In genomic region chr1:72178266-72178665, GRCh38 we compare ENCODE assay signal across 25 cellular contexts.
DNase-seq lines count a peak whose midpoint lies in the region; ATAC-seq, FAIRE-seq and TF ChIP-seq lines count a peak whose summit lies in the region.
"Had no signal": no experiment of that assay in that cellular context is flagged by ENCODE, and none has a peak within 500 bp of the region (broad histone marks: within the 10 kb centered on the region; RNA-seq: fewer than 3 reads in every experiment).

No MANE protein-coding gene starts in this region.

- peaks cover 3% of the 10 kb centered on the region for H3K9me3 ChIP-seq in A673 (ENCODE audit: low read depth, low read length, poor library complexity, severe bottlenecking)
- no peaks in the 10 kb centered on the region for H3K9me3 ChIP-seq in ascending aorta
- H3K9me3 ChIP-seq: A549, sigmoid colon had no signal

- H3K27me3 ChIP-seq in A673 (replicated peaks; ENCODE audit: insufficient read depth, low read depth, low read length, poor library complexity), result no peaks in the 10 kb centered on the region
- no peaks in the 10 kb centered on the region for H3K27me3 ChIP-seq in ascending aorta
- H3K27me3 ChIP-seq: sigmoid colon had no signal

- peaks cover under 1% of the 10 kb centered on the region for H3K4me1 ChIP-seq in A673 (ENCODE audit: insufficient read depth, low read length, poor library complexity, severe bottlenecking)
- H3K4me1 ChIP-seq in ascending aorta, result peaks cover 0 to 6% of the 10 kb centered on the region in 2 donors
- H3K4me1 ChIP-seq: A549 had no signal

- in situ Hi-C loops in astrocyte of the spinal cord (cut with HindIII; ENCODE audit: low sequenced_read_pairs), result no loop called here

- FAIRE-seq in H54 (lab: Jason Lieb, UNC), result peak; percentile 82
- FAIRE-seq: A549, GM19239, keratinocyte had no signal

- no peaks in the 10 kb centered on the region for H3K36me3 ChIP-seq in A673 (ENCODE audit: insufficient read depth, low read length, poor library complexity, severe bottlenecking)
- no peaks in the 10 kb centered on the region for H3K36me3 ChIP-seq in ascending aorta
- H3K36me3 ChIP-seq: sigmoid colon had no signal

- intact Hi-C loops in A673 (cut with micrococcal nuclease; ENCODE audit: unreplicated experiment) (no loop called here), ascending aorta (cut with DNase I) (no loop called here)

- BruUV-seq in A673 (replicated peaks; lab: Mats Ljungman, UMichigan), result no TSS peak

- CTCF ChIA-PET in A673 (lab: Charles Lee), result no interaction called here

- H3K4me3 ChIP-seq in A673 (ENCODE audit: low read depth, low read length, poor library complexity, severe bottlenecking) (no peak overlapping the region), astrocyte of the spinal cord (ENCODE audit: low read depth, low read length) (no peak overlapping the region), ascending aorta (no peak overlapping the region)
- H3K4me3 ChIP-seq: A549, PC-9, sigmoid colon, SK-N-MC had no signal

- TF ChIP-seq CTCF in A673 (conservative IDR thresholded peaks at IDR 0.05; ENCODE audit: low read depth, low read length) (no peak), astrocyte of the spinal cord (IDR thresholded peaks at IDR 0.05; ENCODE audit: low read depth, low read length) (no peak), ascending aorta (IDR thresholded peaks at IDR 0.05) (no peak)

- ATAC-seq in HG03108 (IDR thresholded peaks at IDR 0.05; ENCODE audit: unreplicated experiment), result no peak
- ATAC-seq: A549; activated naive CD4-positive, alpha-beta T cell treated with anti-CD3 and anti-CD28 coated beads, Interleukin-2, amount 50 U/mL, for 72 hours; esophagus mucosa; stimulated activated naive CD8-positive, alpha-beta T cell treated with anti-CD3 and anti-CD28 coated beads, Interleukin-15, amount 100 ng/mL, for 72 hours had no signal

- POLR2A ChIA-PET in A673 (lab: Charles Lee; ENCODE audit: low non-redundant PET), result interaction anchor here (0.7 kb wide), 1 partner anchor 20 kb away, joined by 3 read pairs; no protein-coding TSS in a partner anchor

- H3K27ac ChIP-seq in A673 (ENCODE audit: low read depth, low read length, poor library complexity, severe bottlenecking) (no peak overlapping the region), ascending aorta (no peak overlapping the region)
- H3K27ac ChIP-seq: A549, PC-9, SK-N-MC had no signal

- DNase-seq in A673 (ENCODE audit: low spot score) (peak; percentile 17), H54 (ENCODE audit: insufficient read length, low spot score) (no peak), astrocyte of the spinal cord (ENCODE audit: low read depth, low spot score) (peak; percentile 34), kidney glomerular epithelial cell (lab: John Stamatoyannopoulos, UW) (peak; percentile 43), occipital lobe (lab: John Stamatoyannopoulos, UW) (no peak), ascending aorta (ENCODE audit: low spot score in 2 of 2) (no peak), foreskin melanocyte (no peak)
- DNase-seq: activated T-cell treated with anti-CD3 and anti-CD28 coated beads, Interleukin-2, amount 50 U/mL, for 48 hours; CD4-positive, alpha-beta memory T cell; EL; H7; NCI-H1105; NCI-H2171; NCI-H82; nucleus accumbens; PC-9; sigmoid colon; stimulated activated naive CD8-positive, alpha-beta T cell treated with anti-CD3 and anti-CD28 coated beads, Interleukin-15, amount 100 ng/mL, for 72 hours had no signal

- TF ChIP-seq POLR2A in H54 (IDR thresholded peaks at IDR 0.05; ENCODE audit: low read depth, low read length), result no peak

Comparison
In these comparisons a context has a peak if more than half of its experiments do, and no peak if none do; other contexts are left out.
1. DNase-seq: peak in A673 (single experiment), astrocyte of the spinal cord (single experiment) and kidney glomerular epithelial cell (single experiment); none in H54 (single experiment), occipital lobe (single experiment), ascending aorta (0 of 2) and foreskin melanocyte (single experiment).